Comparison of ENCODE assay signal across 1 cellular context in genomic region chr1:180503274-180503862, GRCh38.
TF ChIP-seq lines count a peak whose summit lies in the region.

No MANE protein-coding gene starts in this region.

TF ChIP-seq in HepG2, 621 proteins besides CTCF, POLR2A, EP300 and RAD21:
- TF ChIP-seq HNF4G (IDR thresholded peaks at IDR 0.05; ENCODE audit: borderline replicate concordance, low read depth, low read length) (no peak), HNF4G (CRISPR knock-in tag; IDR thresholded peaks at IDR 0.05; ENCODE audit: borderline replicate concordance, low read depth) (0 out of 2 replicates have a peak, but pooled peaks have one; percentile 34), NONO (IDR thresholded peaks at IDR 0.05) (no peak), NONO (CRISPR knock-in tag; conservative IDR thresholded peaks at IDR 0.05) (no peak), RELA (CRISPR knock-in tag; IDR thresholded peaks at IDR 0.05) (no peak), EZH2 (conservative IDR thresholded peaks at IDR 0.05; ENCODE audit: low read depth, low read length) (no peak), ZNF3 (CRISPR knock-in tag; IDR thresholded peaks at IDR 0.05) (no peak), ZNF768 (CRISPR knock-in tag; IDR thresholded peaks at IDR 0.05) (peak; percentile 78; the same call in 1 of the 2 replicates), ZNF138 (CRISPR knock-in tag; IDR thresholded peaks at IDR 0.05; ENCODE audit: low read depth) (no peak), SNAPC2 (CRISPR knock-in tag; IDR thresholded peaks at IDR 0.05) (0 out of 2 replicates have a peak, but pooled peaks have one; percentile 6), KDM1A (CRISPR knock-in tag; IDR thresholded peaks at IDR 0.05) (peak; percentile 78; the same call in 1 of the 2 replicates), ZBTB42 (CRISPR knock-in tag; IDR thresholded peaks at IDR 0.05) (0 out of 2 replicates have a peak, but pooled peaks have one; percentile 9), MTF2 (CRISPR knock-in tag; IDR thresholded peaks at IDR 0.05; ENCODE audit: borderline replicate concordance) (0 out of 2 replicates have a peak, but pooled peaks have one; percentile 2), ZNF556 (CRISPR knock-in tag; IDR thresholded peaks at IDR 0.05; ENCODE audit: borderline replicate concordance) (no peak), NRL (CRISPR knock-in tag; IDR thresholded peaks at IDR 0.05; ENCODE audit: borderline replicate concordance) (no peak), ETS1 (CRISPR knock-in tag; IDR thresholded peaks at IDR 0.05) (no peak)
- TF ChIP-seq, protein P1, sequence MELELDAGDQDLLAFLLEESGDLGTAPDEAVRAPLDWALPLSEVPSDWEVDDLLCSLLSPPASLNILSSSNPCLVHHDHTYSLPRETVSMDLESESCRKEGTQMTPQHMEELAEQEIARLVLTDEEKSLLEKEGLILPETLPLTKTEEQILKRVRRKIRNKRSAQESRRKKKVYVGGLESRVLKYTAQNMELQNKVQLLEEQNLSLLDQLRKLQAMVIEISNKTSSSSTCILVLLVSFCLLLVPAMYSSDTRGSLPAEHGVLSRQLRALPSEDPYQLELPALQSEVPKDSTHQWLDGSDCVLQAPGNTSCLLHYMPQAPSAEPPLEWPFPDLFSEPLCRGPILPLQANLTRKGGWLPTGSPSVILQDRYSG (CRISPR knock-in tag; IDR thresholded peaks at IDR 0.05): no peak
- TF ChIP-seq, protein P2, sequence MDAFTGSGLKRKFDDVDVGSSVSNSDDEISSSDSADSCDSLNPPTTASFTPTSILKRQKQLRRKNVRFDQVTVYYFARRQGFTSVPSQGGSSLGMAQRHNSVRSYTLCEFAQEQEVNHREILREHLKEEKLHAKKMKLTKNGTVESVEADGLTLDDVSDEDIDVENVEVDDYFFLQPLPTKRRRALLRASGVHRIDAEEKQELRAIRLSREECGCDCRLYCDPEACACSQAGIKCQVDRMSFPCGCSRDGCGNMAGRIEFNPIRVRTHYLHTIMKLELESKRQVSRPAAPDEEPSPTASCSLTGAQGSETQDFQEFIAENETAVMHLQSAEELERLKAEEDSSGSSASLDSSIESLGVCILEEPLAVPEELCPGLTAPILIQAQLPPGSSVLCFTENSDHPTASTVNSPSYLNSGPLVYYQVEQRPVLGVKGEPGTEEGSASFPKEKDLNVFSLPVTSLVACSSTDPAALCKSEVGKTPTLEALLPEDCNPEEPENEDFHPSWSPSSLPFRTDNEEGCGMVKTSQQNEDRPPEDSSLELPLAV (CRISPR knock-in tag; conservative IDR thresholded peaks at IDR 0.05; ENCODE audit: low read depth): no peak
TF ChIP-seq in HepG2: peak in this region for 6.
